In the genomic region with DNA sequence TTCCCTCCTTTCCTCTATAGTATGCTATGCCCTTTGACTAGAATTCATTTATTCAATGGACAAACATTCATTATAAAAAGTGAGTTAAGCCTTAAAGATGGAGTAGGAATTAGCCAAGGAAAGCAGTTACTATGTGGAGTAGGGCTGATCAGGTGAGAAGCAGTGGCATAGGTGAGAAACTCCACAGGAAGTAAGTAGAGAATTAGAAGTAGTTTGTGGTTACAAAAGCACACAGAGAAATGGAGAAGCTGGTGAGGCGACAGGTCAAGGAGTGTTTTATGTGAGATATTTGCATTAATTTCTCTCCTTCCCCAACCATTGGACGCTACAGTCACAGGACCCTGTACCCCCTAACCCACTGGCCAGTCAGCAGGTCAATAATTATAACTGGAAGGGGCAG, we compare ENCODE assay signal across 20 cellular contexts. TPM values are rescaled to one million over a fixed set of nuclear protein-coding genes. Genes with fewer than 3 reads are reported as not detected.
DNase-seq lines count a peak whose midpoint lies in the region; ATAC-seq and TF ChIP-seq lines count a peak whose summit lies in the region.
"Had no signal": no experiment of that assay in that cellular context is flagged by ENCODE, and none has a peak within 500 bp of the region (broad histone marks: within the 10 kb centered on the region; RNA-seq: fewer than 3 reads in every experiment).

No MANE protein-coding gene starts in this region.

- H3K36me3 ChIP-seq in mucosa of descending colon (ENCODE audit: low read depth), result no peaks in the 10 kb centered on the region

- intact Hi-C loops in mucosa of descending colon (cut with DNase I, micrococcal nuclease), result no loop called here

- H3K4me3 Mint-ChIP-seq in activated T-cell treated with anti-CD3 and anti-CD28 coated beads, Interleukin-2, amount 50 U/mL, for 24 hours, result no peak overlapping the region
- H3K4me3 Mint-ChIP-seq: nephron had no signal

- H3K36me3 Mint-ChIP-seq in activated T-cell treated with anti-CD3 and anti-CD28 coated beads, Interleukin-2, amount 50 U/mL, for 24 hours (ENCODE audit: low read depth), result peaks cover 84% of the 10 kb centered on the region

- H3K27ac Mint-ChIP-seq in activated T-cell treated with anti-CD3 and anti-CD28 coated beads, Interleukin-2, amount 50 U/mL, for 24 hours, result no peak overlapping the region
- H3K27ac Mint-ChIP-seq: nephron had no signal

- H3K4me3 ChIP-seq in mucosa of descending colon, result no peak overlapping the region
- H3K4me3 ChIP-seq: heart left ventricle, MG63, psoas muscle, thyroid gland had no signal

- no peaks in the 10 kb centered on the region for H3K27me3 Mint-ChIP-seq in activated T-cell treated with anti-CD3 and anti-CD28 coated beads, Interleukin-2, amount 50 U/mL, for 24 hours

- H3K4me1 ChIP-seq in mucosa of descending colon (ENCODE audit: low read depth), result peaks cover 14% of the 10 kb centered on the region

- DNase-seq in mucosa of descending colon (no peak), NCI-H1092 (lab: John Stamatoyannopoulos, UW) (no peak)
- no peak for DNase-seq in activated T-cell treated with anti-CD3 and anti-CD28 coated beads, Interleukin-2, amount 50 U/mL, for 24 hours
- DNase-seq: activated CD4-positive, CD25-positive, alpha-beta regulatory T cell; amygdala; cerebellar nuclear complex; effector memory CD4-positive, alpha-beta T cell; GF-D8; heart left ventricle; MG63; NCI-H187 treated with DMSO at 0.1 percent for 48 hours; NCI-H510A; psoas muscle; SHP77 treated with DMSO at 0.1 percent for 48 hours; thyroid gland had no signal

- H3K9me3 ChIP-seq in mucosa of descending colon, result no peaks in the 10 kb centered on the region
- H3K9me3 ChIP-seq: heart left ventricle, MG63, psoas muscle, thyroid gland had no signal

- H3K9me3 Mint-ChIP-seq in activated T-cell treated with anti-CD3 and anti-CD28 coated beads, Interleukin-2, amount 50 U/mL, for 24 hours, result no peaks in the 10 kb centered on the region
- H3K9me3 Mint-ChIP-seq: nephron had no signal

- ATAC-seq in GM18520 (IDR thresholded peaks at IDR 0.05; ENCODE audit: unreplicated experiment) (peak; percentile 47), GM21515 (IDR thresholded peaks at IDR 0.05; ENCODE audit: unreplicated experiment) (peak; percentile 41), HG03378 (IDR thresholded peaks at IDR 0.05; ENCODE audit: unreplicated experiment) (peak; percentile 51), mucosa of descending colon (peak; percentile 26), HG03196 (IDR thresholded peaks at IDR 0.05; ENCODE audit: unreplicated experiment) (no peak)
- ATAC-seq: heart left ventricle, psoas muscle had no signal

- no peak for TF ChIP-seq CTCF in mucosa of descending colon (IDR thresholded peaks at IDR 0.05)

- H3K4me1 Mint-ChIP-seq in activated T-cell treated with anti-CD3 and anti-CD28 coated beads, Interleukin-2, amount 50 U/mL, for 24 hours (ENCODE audit: low read depth), result peaks cover 9% of the 10 kb centered on the region

RNA-seq across cellular contexts. Expression of gene SETD7, which starts 30.6 kb away (rescaled TPM):
- total RNA-seq in mucosa of descending colon, result 10 to 100 TPM; 10.2 to 68.4 (median 24.8) TPM
